8 cellular contexts compared by ENCODE assay signal in the genomic region with DNA sequence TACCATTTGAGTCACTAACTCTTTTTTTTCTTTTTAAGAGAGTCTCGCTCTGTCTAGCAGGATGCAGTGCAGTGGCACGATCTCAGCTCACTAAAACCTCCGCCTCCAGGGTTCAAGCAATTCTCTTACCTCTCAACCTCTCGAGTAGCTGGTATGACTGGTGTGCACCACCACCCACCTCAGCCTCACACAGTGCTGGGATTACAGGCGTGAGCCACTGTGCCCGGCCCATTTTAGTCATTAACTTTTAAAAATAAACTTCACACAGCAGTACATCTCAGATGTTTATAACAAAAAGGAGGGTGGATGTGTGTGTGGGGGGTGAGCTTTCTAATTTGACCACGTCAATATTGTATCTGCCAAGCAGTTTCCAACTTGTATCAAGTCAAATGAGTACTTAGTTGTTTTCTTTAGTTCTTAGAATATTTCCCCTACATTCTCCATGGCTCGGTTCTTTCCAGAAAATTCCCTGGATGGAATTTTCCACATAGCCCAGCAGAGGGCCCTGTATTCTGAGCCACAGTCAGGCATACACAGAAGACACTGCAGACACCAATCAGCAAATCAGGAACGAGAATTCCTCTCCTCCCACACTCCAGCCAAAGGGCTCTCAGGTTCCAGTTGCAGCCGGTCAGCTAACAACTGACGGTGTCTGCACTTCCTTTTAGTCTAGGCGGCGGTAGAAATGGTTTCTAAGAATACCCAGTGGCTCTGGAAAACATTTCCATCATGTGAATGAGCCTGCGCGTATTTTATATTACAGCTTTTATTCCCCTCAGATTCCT. TPM values are rescaled to one million over a fixed set of nuclear protein-coding genes. Genes with fewer than 3 reads are reported as not detected.
DNase-seq lines count a peak whose midpoint lies in the region; ATAC-seq and TF ChIP-seq lines count a peak whose summit lies in the region.

No MANE protein-coding gene starts in this region.

- no peaks in the 10 kb centered on the region for H3K27me3 Mint-ChIP-seq in stimulated activated naive B cell treated with anti-CD40 and anti-IgM and Interleukin-4, amounts not matched to agents 10 μg/mL and 1 μg/mL and 100 μg/mL, for 72 hours

- DNase-seq in DMS 273 (lab: John Stamatoyannopoulos, UW; ENCODE audit: unreplicated experiment) (peak; percentile 93), Kasumi-1 (lab: John Stamatoyannopoulos, UW) (peak; percentile 56 to 66), PC-3 (peak; percentile 89), colonic mucosa (peak; percentile 79), GM19240 (ENCODE audit: insufficient read length, low spot score) (no peak)
- no peak for DNase-seq in stimulated activated naive B cell treated with anti-CD40 and anti-IgM and Interleukin-4, amounts not matched to agents 10 μg/mL and 1 μg/mL and 100 μg/mL, for 72 hours

- H3K9ac ChIP-seq in PC-3 (ENCODE audit: low read length) (peak overlapping the region; percentile 12), colonic mucosa (ENCODE audit: low read depth in 2 of 2, low read length in 2 of 2) (no peak overlapping the region)

- H3K4me3 Mint-ChIP-seq in stimulated activated naive B cell treated with anti-CD40 and anti-IgM and Interleukin-4, amounts not matched to agents 10 μg/mL and 1 μg/mL and 100 μg/mL, for 72 hours, result no peak overlapping the region

- no peaks in the 10 kb centered on the region for H3K36me3 Mint-ChIP-seq in stimulated activated naive B cell treated with anti-CD40 and anti-IgM and Interleukin-4, amounts not matched to agents 10 μg/mL and 1 μg/mL and 100 μg/mL, for 72 hours

- no peaks in the 10 kb centered on the region for H4K20me1 ChIP-seq in PC-3 (ENCODE audit: low read length)

- TF ChIP-seq CTCF in PC-3 (conservative IDR thresholded peaks at IDR 0.05; ENCODE audit: low read depth, low read length) (peak; percentile 72), colonic mucosa (IDR thresholded peaks at IDR 0.05) (peak; percentile 44)

- H3K9me2 ChIP-seq in PC-3 (replicated peaks; ENCODE audit: low read length), result no peaks in the 10 kb centered on the region

- H3K27me3 ChIP-seq in PC-3 (ENCODE audit: low read length), result no peaks in the 10 kb centered on the region
- no peaks in the 10 kb centered on the region for H3K27me3 ChIP-seq in colonic mucosa
- H3K27me3 ChIP-seq in layer of hippocampus (ENCODE audit: control insufficient read depth, insufficient read depth, low read length), result no peaks in the 10 kb centered on the region

- peaks cover 4% of the 10 kb centered on the region; the same call in 1 of the 2 replicates for H3K4me1 ChIP-seq in PC-3 (ENCODE audit: insufficient read depth, low read length)
- H3K4me1 ChIP-seq in colonic mucosa, result no peaks in the 10 kb centered on the region

- ATAC-seq in PC-3 (peak; percentile 100), GM21737 (IDR thresholded peaks at IDR 0.05; ENCODE audit: unreplicated experiment) (no peak)
- peak; percentile 53 to 72 for ATAC-seq in stimulated activated naive B cell treated with anti-CD40 and anti-IgM and Interleukin-4, amounts not matched to agents 10 μg/mL and 1 μg/mL and 100 μg/mL, for 72 hours (replicated peaks)

- intact Hi-C loops in PC-3 (cut with micrococcal nuclease) (loop anchor here (1.0 kb wide), 2 partner anchors 88 to 103 kb away; a partner anchor contains a TSS), colonic mucosa (cut with DNase I) (loop anchor here (5.0 kb wide), 1 partner anchor 101 kb away; no protein-coding TSS in a partner anchor)

- H3K36me3 ChIP-seq in PC-3 (ENCODE audit: low read depth, low read length) (no peaks in the 10 kb centered on the region), colonic mucosa (no peaks in the 10 kb centered on the region)

- H3K9me3 ChIP-seq in PC-3 (ENCODE audit: low read length), result no peaks in the 10 kb centered on the region
- no peaks in the 10 kb centered on the region for H3K9me3 ChIP-seq in colonic mucosa

- CTCF ChIA-PET in PC-3 (lab: Charles Lee), result interaction anchor here (0.6 to 1.3 kb wide), 3 partner anchors 15 to 211 kb away, joined by 3 to 6 read pairs (median 4); no protein-coding TSS in a partner anchor

- H3K27ac Mint-ChIP-seq in stimulated activated naive B cell treated with anti-CD40 and anti-IgM and Interleukin-4, amounts not matched to agents 10 μg/mL and 1 μg/mL and 100 μg/mL, for 72 hours, result no peak overlapping the region

- H3K79me2 ChIP-seq in PC-3 (ENCODE audit: low read length), result no peaks in the 10 kb centered on the region

- BruUV-seq in PC-3 (replicated peaks; lab: Mats Ljungman, UMichigan), result no TSS peak

- no peaks in the 10 kb centered on the region for H3F3A ChIP-seq in PC-3 (ENCODE audit: low read length, unreplicated experiment)

- peak overlapping the region; percentile 91 for H2AFZ ChIP-seq in PC-3 (ENCODE audit: low read length)

- H3K4me3 ChIP-seq in PC-3 (ENCODE audit: low read length) (no peak overlapping the region), colonic mucosa (no peak overlapping the region)

- H3K4me1 Mint-ChIP-seq in stimulated activated naive B cell treated with anti-CD40 and anti-IgM and Interleukin-4, amounts not matched to agents 10 μg/mL and 1 μg/mL and 100 μg/mL, for 72 hours, result no peaks in the 10 kb centered on the region

- no peak overlapping the region for H3K27ac ChIP-seq in PC-3 (ENCODE audit: low read length)
- peak overlapping the region; percentile 27 for H3K27ac ChIP-seq in colonic mucosa
- H3K27ac ChIP-seq in layer of hippocampus (ENCODE audit: low read depth, low read length), result peak overlapping the region; percentile 84

- H3K9me3 Mint-ChIP-seq in stimulated activated naive B cell treated with anti-CD40 and anti-IgM and Interleukin-4, amounts not matched to agents 10 μg/mL and 1 μg/mL and 100 μg/mL, for 72 hours, result no peaks in the 10 kb centered on the region

- POLR2A ChIA-PET in PC-3 (lab: Charles Lee; ENCODE audit: unreplicated experiment), result no interaction called here

- H3K4me2 ChIP-seq in PC-3 (ENCODE audit: low read length), result peak overlapping the region; percentile 45

RNA-seq across cellular contexts. Expression of a gene that starts 20.1 kb away (rescaled TPM):
- 52.6 and 77.1 TPM in 2 replicates for total RNA-seq in PC-3 (2014; rRNA removed)
- 10 to 100 TPM; 94.8 to 95.2 TPM for total RNA-seq in colonic mucosa

RNA-seq across cellular contexts. Expression of a gene that starts 41.3 kb away (rescaled TPM):
- total RNA-seq in PC-3 (2014; rRNA removed), result 207 and 222 TPM in 2 replicates
- 10 to 100 TPM; 84.1 to 93.0 TPM for total RNA-seq in colonic mucosa

RNA-seq across cellular contexts. Expression of a gene that starts 57.9 kb away (rescaled TPM):
- total RNA-seq in PC-3 (2014; rRNA removed), result 11.1 and 11.3 TPM in 2 replicates
- 10 to 100 TPM in 1 of 2 donors, 1 to 10 TPM in 1; 8.3 to 10.3 TPM for total RNA-seq in colonic mucosa

Comparison
In these comparisons a context has a peak if more than half of its experiments do, and no peak if none do; other contexts are left out.
1. DNase-seq: peak in DMS 273 (single experiment), Kasumi-1 (2 of 2), PC-3 (single experiment) and colonic mucosa (single experiment); none in stimulated activated naive B cell treated with anti-CD40 and anti-IgM and Interleukin-4, amounts not matched to agents 10 μg/mL and 1 μg/mL and 100 μg/mL, for 72 hours (single experiment) and GM19240 (single experiment).